ENCODE assay signal across 11 cellular contexts in genomic region chr18:58221060-58221725, GRCh38.
DNase-seq lines count a peak whose midpoint lies in the region; ATAC-seq and TF ChIP-seq lines count a peak whose summit lies in the region.
"Had no signal": no experiment of that assay in that cellular context is flagged by ENCODE, and none has a peak within 500 bp of the region (broad histone marks: within the 10 kb centered on the region; RNA-seq: fewer than 3 reads in every experiment).

No MANE protein-coding gene starts in this region.

- peak overlapping the region; percentile 49 for H3K4me3 ChIP-seq in HEK293 (ENCODE audit: low read depth, low read length)
- peak overlapping the region; percentile 54 for H3K4me3 ChIP-seq in smooth muscle cell
- H3K4me3 ChIP-seq in gastrocnemius medialis, result no peak overlapping the region
- no peak overlapping the region for H3K4me3 ChIP-seq in naive thymus-derived CD4-positive, alpha-beta T cell (ENCODE audit: low read length)

- DNase-seq in glomerular endothelial cell (ENCODE audit: extremely low read depth, low read depth, low spot score), result peak; percentile 66
- DNase-seq in smooth muscle cell (lab: John Stamatoyannopoulos, UW; ENCODE audit: unreplicated experiment), result no peak
- DNase-seq in gastrocnemius medialis, result no peak
- DNase-seq in NCI-H510A (lab: John Stamatoyannopoulos, UW), result no peak
- DNase-seq in naive thymus-derived CD4-positive, alpha-beta T cell, result no peak
- DNase-seq in NCI-H1092 (lab: John Stamatoyannopoulos, UW), result no peak
- DNase-seq: central memory CD4-positive, alpha-beta T cell; posterior cingulate gyrus; T-cell had no signal

- H3K79me2 ChIP-seq in smooth muscle cell (ENCODE audit: low read depth), result no peaks in the 10 kb centered on the region

- peak overlapping the region; percentile 72 for H3K4me2 ChIP-seq in smooth muscle cell

- H3K4me1 ChIP-seq in HEK293 (ENCODE audit: control insufficient read depth, insufficient read depth, low read length) (peaks cover 39% of the 10 kb centered on the region), smooth muscle cell (ENCODE audit: low read depth) (peaks cover 16% of the 10 kb centered on the region), gastrocnemius medialis (peaks cover 10 to 12% of the 10 kb centered on the region in 2 donors)
- H3K4me1 ChIP-seq in naive thymus-derived CD4-positive, alpha-beta T cell (ENCODE audit: control insufficient read depth in 2 of 2, insufficient read depth in 2 of 2, low read length in 2 of 2), result no peaks in the 10 kb centered on the region

- CTCF ChIA-PET in HEK293 (lab: Yijun Ruan, JAX), result interaction anchor here (0.8 to 1.7 kb wide), 8 partner anchors 14 to 180 kb away, joined by 3 to 13 read pairs (median 4); partner anchors contain the start of gene NEDD4L
- CTCF ChIA-PET in naive thymus-derived CD4-positive, alpha-beta T cell (lab: Charles Lee), result no interaction called here

- H3K9me3 ChIP-seq in HEK293 (ENCODE audit: control insufficient read depth, insufficient read depth, low read depth, low read length) (no peaks in the 10 kb centered on the region), smooth muscle cell (replicated peaks; ENCODE audit: low read depth) (no peaks in the 10 kb centered on the region), gastrocnemius medialis (no peaks in the 10 kb centered on the region)
- no peaks in the 10 kb centered on the region for H3K9me3 ChIP-seq in naive thymus-derived CD4-positive, alpha-beta T cell (ENCODE audit: control insufficient read depth in 2 of 3, low read length in 3 of 3)

- H3K36me3 ChIP-seq in HEK293 (ENCODE audit: control insufficient read depth in 2 of 2, insufficient read depth in 1 of 2, low read length in 2 of 2) (no peaks in the 10 kb centered on the region), smooth muscle cell (ENCODE audit: low read depth) (no peaks in the 10 kb centered on the region), gastrocnemius medialis (no peaks in the 10 kb centered on the region)
- H3K36me3 ChIP-seq in naive thymus-derived CD4-positive, alpha-beta T cell (ENCODE audit: control insufficient read depth in 2 of 3, insufficient read depth in 3 of 3, low read length in 3 of 3), result no peaks in the 10 kb centered on the region

- H3K27ac ChIP-seq in HEK293 (ENCODE audit: extremely low read depth, low read depth, low read length), result peak overlapping the region; percentile 35
- peak overlapping the region; percentile 92 for H3K27ac ChIP-seq in VCaP
- H3K27ac ChIP-seq in smooth muscle cell (ENCODE audit: low read depth), result peak overlapping the region; percentile 90
- H3K27ac ChIP-seq in gastrocnemius medialis, result no peak overlapping the region
- H3K27ac ChIP-seq in naive thymus-derived CD4-positive, alpha-beta T cell (ENCODE audit: low read depth, low read length), result no peak overlapping the region

- peaks cover 5% of the 10 kb centered on the region for H3F3A ChIP-seq in smooth muscle cell (ENCODE audit: low read depth)

- H3K9ac ChIP-seq in smooth muscle cell (ENCODE audit: low read depth), result peak overlapping the region; percentile 84

- H3K4me3 Mint-ChIP-seq in naive thymus-derived CD4-positive, alpha-beta T cell, result no peak overlapping the region
- H3K4me3 Mint-ChIP-seq: T-cell had no signal

- H3K27me3 ChIP-seq in smooth muscle cell (ENCODE audit: low read depth), result no peaks in the 10 kb centered on the region
- no peaks in the 10 kb centered on the region for H3K27me3 ChIP-seq in gastrocnemius medialis
- H3K27me3 ChIP-seq in naive thymus-derived CD4-positive, alpha-beta T cell (ENCODE audit: control insufficient read depth in 2 of 2, insufficient read depth in 2 of 2, low read length in 2 of 2), result no peaks in the 10 kb centered on the region

- no peaks in the 10 kb centered on the region for H3K36me3 Mint-ChIP-seq in naive thymus-derived CD4-positive, alpha-beta T cell
- H3K36me3 Mint-ChIP-seq: T-cell had no signal

- WGBS in smooth muscle cell (ENCODE audit: low lambda C conversion rate), result 57% methylated on average over 12 of the region's 12 CpGs

- no peak for TF ChIP-seq POLR2A in gastrocnemius medialis (IDR thresholded peaks at IDR 0.05)

- no peaks in the 10 kb centered on the region for H3K9me3 Mint-ChIP-seq in naive thymus-derived CD4-positive, alpha-beta T cell
- H3K9me3 Mint-ChIP-seq: T-cell had no signal

- POLR2A ChIA-PET in HEK293 (lab: Yijun Ruan, JAX), result interaction anchor here (0.7 to 2.6 kb wide), 10 partner anchors 15 to 181 kb away, joined by 3 to 21 read pairs (median 4); no protein-coding TSS in a partner anchor
- POLR2A ChIA-PET in naive thymus-derived CD4-positive, alpha-beta T cell (lab: Charles Lee), result no interaction called here

- ATAC-seq in gastrocnemius medialis, result no peak
- ATAC-seq in naive thymus-derived CD4-positive, alpha-beta T cell, result no peak
- ATAC-seq: T-cell had no signal

- peaks cover 0 to 6% (median 0%) of the 10 kb centered on the region in 7 donors for H3K4me1 Mint-ChIP-seq in naive thymus-derived CD4-positive, alpha-beta T cell

- intact Hi-C loops in gastrocnemius medialis (cut with DNase I; ENCODE audit: low total_unique reads), result no loop called here
- intact Hi-C loops in naive thymus-derived CD4-positive, alpha-beta T cell (cut with micrococcal nuclease), result no loop called here

- H3K27me3 Mint-ChIP-seq in naive thymus-derived CD4-positive, alpha-beta T cell, result peaks cover 0 to 16% (median 6%) of the 10 kb centered on the region in 5 donors

- in situ Hi-C loops in gastrocnemius medialis (cut with MboI; ENCODE audit: low sequenced_read_pairs in 4 of 4), result loop anchor here in 1 of 4 donors (25.0 kb wide), 1 partner anchor 266 kb away; no protein-coding TSS in a partner anchor

- TF ChIP-seq CTCF in HEK293 (tag by site-specific recombination; IDR thresholded peaks at IDR 0.05) (no peak; the same call in 1 of the 2 replicates), VCaP (conservative IDR thresholded peaks at IDR 0.05) (no peak), smooth muscle cell (IDR thresholded peaks at IDR 0.05; ENCODE audit: borderline replicate concordance, insufficient read depth, poor library complexity, severe bottlenecking) (no peak), gastrocnemius medialis (IDR thresholded peaks at IDR 0.05 in 4 of 5, conservative IDR thresholded peaks at IDR 0.05 in 1 of 5) (no peak)

- no peak overlapping the region for H2AFZ ChIP-seq in smooth muscle cell (ENCODE audit: low read depth)

- no peak overlapping the region for H3K27ac Mint-ChIP-seq in naive thymus-derived CD4-positive, alpha-beta T cell
- H3K27ac Mint-ChIP-seq: T-cell had no signal

- H4K20me1 ChIP-seq in smooth muscle cell (ENCODE audit: low read depth), result no peaks in the 10 kb centered on the region

TF ChIP-seq in HEK293, 187 proteins besides CTCF, POLR2A, EP300 and RAD21 (continues in another document):
- TF ChIP-seq ZNF366 (tag by site-specific recombination; conservative IDR thresholded peaks at IDR 0.05), result peak; percentile 90
- no peak for TF ChIP-seq ZNF202 (tag by site-specific recombination; IDR thresholded peaks at IDR 0.05; ENCODE audit: borderline replicate concordance)
- no peak for TF ChIP-seq ZBTB1 (tag by site-specific recombination; IDR thresholded peaks at IDR 0.05)
- TF ChIP-seq ZNF433 (tag by site-specific recombination; IDR thresholded peaks at IDR 0.05; ENCODE audit: low read depth), result no peak
- no peak for TF ChIP-seq ZNF704 (tag by site-specific recombination; IDR thresholded peaks at IDR 0.05)
- TF ChIP-seq KLF17 (tag by site-specific recombination; IDR thresholded peaks at IDR 0.05), result no peak
- TF ChIP-seq IKZF3 (tag by site-specific recombination; IDR thresholded peaks at IDR 0.05), result peak; percentile 89
- peak; percentile 71; the same call in 1 of the 2 replicates for TF ChIP-seq KLF8 (tag by site-specific recombination; IDR thresholded peaks at IDR 0.05)
- no peak for TF ChIP-seq BCL11B (tag by site-specific recombination; IDR thresholded peaks at IDR 0.05; ENCODE audit: low read depth)
- peak; percentile 51; the same call in 1 of the 2 replicates for TF ChIP-seq ZBTB20 (tag by site-specific recombination; IDR thresholded peaks at IDR 0.05)
- TF ChIP-seq ZNF549 (tag by site-specific recombination; IDR thresholded peaks at IDR 0.05), result no peak
- no peak for TF ChIP-seq ZNF302 (tag by site-specific recombination; IDR thresholded peaks at IDR 0.05; ENCODE audit: low read depth)
- no peak for TF ChIP-seq ZNF514 (tag by site-specific recombination; IDR thresholded peaks at IDR 0.05)
- TF ChIP-seq ZNF169 (tag by site-specific recombination; IDR thresholded peaks at IDR 0.05), result no peak

Comparison
In these comparisons a context has a peak if more than half of its experiments do, and no peak if none do; other contexts are left out.
1. H3K27ac ChIP-seq: peak in HEK293 (single experiment), VCaP (single experiment) and smooth muscle cell (single experiment); none in gastrocnemius medialis (0 of 4) and naive thymus-derived CD4-positive, alpha-beta T cell (single experiment).
2. H3K4me3 ChIP-seq: peak in HEK293 (single experiment) and smooth muscle cell (single experiment); none in gastrocnemius medialis (0 of 4) and naive thymus-derived CD4-positive, alpha-beta T cell (single experiment).